ENCODE assay signal across 21 cellular contexts in genomic region chr17:3137494-3137893, GRCh38. TPM values are rescaled to one million over a fixed set of nuclear protein-coding genes. Genes with fewer than 3 reads are reported as not detected.
"Had no signal": no experiment of that assay in that cellular context is flagged by ENCODE, and none has a peak within 500 bp of the region (broad histone marks: within the 10 kb centered on the region; RNA-seq: fewer than 3 reads in every experiment).

No MANE protein-coding gene starts in this region.

RNA-seq across cellular contexts. Expression of gene OR1G1, which starts 10.1 kb away (rescaled TPM):
- total RNA-seq: activated naive CD4-positive, alpha-beta T cell treated with anti-CD3 and anti-CD28 coated beads for 36 hours; activated naive CD4-positive, alpha-beta T cell treated with anti-CD3 and anti-CD28 coated beads, Interleukin-2, amount 50 U/mL, for 72 hours; activated naive CD8-positive, alpha-beta T cell treated with anti-CD3 and anti-CD28 coated beads for 36 hours; activated naive CD8-positive, alpha-beta T cell treated with anti-CD3 and anti-CD28 coated beads, Interleukin-2, amount 10 ng/mL, durations not matched to agents 7 days and 5 days; activated T-cell treated with anti-CD3 and anti-CD28 coated beads, Interleukin-2, amount 50 U/mL, for 4 hours; activated T-cell treated with anti-CD3 and anti-CD28 coated beads, Interleukin-2, amount 50 U/mL, for 72 hours; activated T-helper 1 cell treated with anti-CD3 and anti-CD28 coated beads, Interleukin-12 subunit alpha, Interleukin-12 subunit beta, Interleukin-2, Interleukin-4 antibody, amounts not matched to agents 30 ng/mL and 10 ng/mL and 1 ng/mL, durations not matched to agents 14 hours and 24 hours and 36 hours; activated T-helper 17 cell treated with anti-CD3 and anti-CD28 coated beads, Interleukin-2, amount 50 U/mL, for 72 hours; activated T-helper 2 cell treated with anti-CD3 and anti-CD28 coated beads, Interferon-gamma antibody, Interleukin-2, Interleukin-4, amounts not matched to agents 10 μg/mL and 5 μg/mL and 100 μg/mL, durations not matched to agents 14 hours and 24 hours and 36 hours; adrenal gland; aorta; ascending aorta; astrocyte; body of pancreas; breast epithelium; bronchial epithelial cell; cardiac muscle cell; cardiac septum; cerebellum; chondrocyte had no signal
- polyA plus RNA-seq: adipose tissue, adrenal gland, aorta, cardiac muscle cell had no signal

RNA-seq across cellular contexts. Expression of gene OR1D2, which starts 33.3 kb away (rescaled TPM):
- total RNA-seq: activated naive CD4-positive, alpha-beta T cell treated with anti-CD3 and anti-CD28 coated beads for 36 hours; activated naive CD4-positive, alpha-beta T cell treated with anti-CD3 and anti-CD28 coated beads, Interleukin-2, amount 50 U/mL, for 72 hours; activated naive CD8-positive, alpha-beta T cell treated with anti-CD3 and anti-CD28 coated beads for 36 hours; activated naive CD8-positive, alpha-beta T cell treated with anti-CD3 and anti-CD28 coated beads, Interleukin-2, amount 10 ng/mL, durations not matched to agents 7 days and 5 days; activated T-cell treated with anti-CD3 and anti-CD28 coated beads, Interleukin-2, amount 50 U/mL, for 4 hours; activated T-cell treated with anti-CD3 and anti-CD28 coated beads, Interleukin-2, amount 50 U/mL, for 72 hours; activated T-helper 1 cell treated with anti-CD3 and anti-CD28 coated beads, Interleukin-12 subunit alpha, Interleukin-12 subunit beta, Interleukin-2, Interleukin-4 antibody, amounts not matched to agents 30 ng/mL and 10 ng/mL and 1 ng/mL, durations not matched to agents 14 hours and 24 hours and 36 hours; activated T-helper 17 cell treated with anti-CD3 and anti-CD28 coated beads, Interleukin-2, amount 50 U/mL, for 72 hours; activated T-helper 2 cell treated with anti-CD3 and anti-CD28 coated beads, Interferon-gamma antibody, Interleukin-2, Interleukin-4, amounts not matched to agents 10 μg/mL and 5 μg/mL and 100 μg/mL, durations not matched to agents 14 hours and 24 hours and 36 hours; adrenal gland; aorta; ascending aorta; astrocyte; body of pancreas; breast epithelium; bronchial epithelial cell; cardiac muscle cell; cardiac septum; cerebellum; chondrocyte had no signal
- polyA plus RNA-seq: adipose tissue, adrenal gland, aorta, cardiac muscle cell had no signal

RNA-seq across cellular contexts. Expression of gene OR1A2, which starts 59.8 kb away (rescaled TPM):
- total RNA-seq: activated naive CD4-positive, alpha-beta T cell treated with anti-CD3 and anti-CD28 coated beads for 36 hours; activated naive CD4-positive, alpha-beta T cell treated with anti-CD3 and anti-CD28 coated beads, Interleukin-2, amount 50 U/mL, for 72 hours; activated naive CD8-positive, alpha-beta T cell treated with anti-CD3 and anti-CD28 coated beads for 36 hours; activated naive CD8-positive, alpha-beta T cell treated with anti-CD3 and anti-CD28 coated beads, Interleukin-2, amount 10 ng/mL, durations not matched to agents 7 days and 5 days; activated T-cell treated with anti-CD3 and anti-CD28 coated beads, Interleukin-2, amount 50 U/mL, for 4 hours; activated T-cell treated with anti-CD3 and anti-CD28 coated beads, Interleukin-2, amount 50 U/mL, for 72 hours; activated T-helper 1 cell treated with anti-CD3 and anti-CD28 coated beads, Interleukin-12 subunit alpha, Interleukin-12 subunit beta, Interleukin-2, Interleukin-4 antibody, amounts not matched to agents 30 ng/mL and 10 ng/mL and 1 ng/mL, durations not matched to agents 14 hours and 24 hours and 36 hours; activated T-helper 17 cell treated with anti-CD3 and anti-CD28 coated beads, Interleukin-2, amount 50 U/mL, for 72 hours; activated T-helper 2 cell treated with anti-CD3 and anti-CD28 coated beads, Interferon-gamma antibody, Interleukin-2, Interleukin-4, amounts not matched to agents 10 μg/mL and 5 μg/mL and 100 μg/mL, durations not matched to agents 14 hours and 24 hours and 36 hours; adrenal gland; aorta; ascending aorta; astrocyte; body of pancreas; breast epithelium; bronchial epithelial cell; cardiac muscle cell; cardiac septum; cerebellum; chondrocyte had no signal
- polyA plus RNA-seq: adipose tissue, adrenal gland, aorta, cardiac muscle cell had no signal
